In genomic region chr17:2174048-2174447, GRCh38 we compare ENCODE assay signal across 11 cellular contexts.
A peak's percentile ranks its signal among the peaks of the same experiment; 100 is the strongest.
DNase-seq lines count a peak whose midpoint lies in the region; ATAC-seq and TF ChIP-seq lines count a peak whose summit lies in the region.
"Had no signal": no experiment of that assay in that cellular context is flagged by ENCODE, and none has a peak within 500 bp of the region (broad histone marks: within the 10 kb centered on the region; RNA-seq: fewer than 3 reads in every experiment).

No MANE protein-coding gene starts in this region.

- intact Hi-C loops in lower lobe of right lung (cut with DNase I) = loop anchor here (10.0 kb wide), 1 partner anchor 51 kb away; no protein-coding TSS in a partner anchor

- H3K36me3 ChIP-seq in SJSA1 (peaks cover 12% of the 10 kb centered on the region; the same call in 1 of the 2 replicates), lower lobe of right lung (peaks cover 8% of the 10 kb centered on the region), thymus (ENCODE audit: control insufficient read depth, insufficient read depth) (peaks cover 58% of the 10 kb centered on the region)

- H3K27me3 ChIP-seq in SJSA1 (replicated peaks) = no peaks in the 10 kb centered on the region
- H3K27me3 ChIP-seq in lower lobe of right lung (ENCODE audit: low read depth) = no peaks in the 10 kb centered on the region
- H3K27me3 ChIP-seq in thymus (ENCODE audit: control insufficient read depth, insufficient read depth) = no peaks in the 10 kb centered on the region

- H3K4me3 ChIP-seq in SJSA1 (no peak overlapping the region), coronary artery (no peak overlapping the region), lower lobe of right lung (no peak overlapping the region), thymus (ENCODE audit: low read length) (no peak overlapping the region)

- H3K27ac ChIP-seq in SJSA1 (peak overlapping the region; percentile 85), coronary artery (peak overlapping the region; percentile 68 to 83), lower lobe of right lung (peak overlapping the region; percentile 74), thymus (ENCODE audit: low read depth) (peak overlapping the region; percentile 6)

- TF ChIP-seq CTCF in coronary artery (IDR thresholded peaks at IDR 0.05) (no peak), lower lobe of right lung (IDR thresholded peaks at IDR 0.05) (no peak)

- H3K4me1 ChIP-seq in SJSA1 (replicated peaks) (peaks cover 75% of the 10 kb centered on the region), lower lobe of right lung (peaks cover 74% of the 10 kb centered on the region), thymus (ENCODE audit: control insufficient read depth, insufficient read depth, low read length) (no peaks in the 10 kb centered on the region)

- 92% methylated on average over 3 of the region's 3 CpGs for WGBS in thymus

- ATAC-seq in lower lobe of right lung (no peak), GM19324 (IDR thresholded peaks at IDR 0.05; ENCODE audit: low FRiP score, unreplicated experiment) (no peak), HG02759 (IDR thresholded peaks at IDR 0.05; ENCODE audit: unreplicated experiment) (no peak)
- ATAC-seq: Panc1 had no signal

- DNase-seq in SJSA1 (ENCODE audit: low read depth in 1 of 2, low spot score in 2 of 2) (peak in 1 of 2 experiments; percentile 43), coronary artery (ENCODE audit: low spot score) (no peak), lower lobe of right lung (no peak), DMS153 (lab: John Stamatoyannopoulos, UW) (no peak)
- DNase-seq: activated CD4-positive, CD25-positive, alpha-beta regulatory T cell; effector CD4-positive, alpha-beta T cell; NCI-H187 had no signal

- no peaks in the 10 kb centered on the region for H3K9me3 ChIP-seq in SJSA1 (replicated peaks)
- no peaks in the 10 kb centered on the region for H3K9me3 ChIP-seq in lower lobe of right lung
- no peaks in the 10 kb centered on the region for H3K9me3 ChIP-seq in thymus (ENCODE audit: control insufficient read depth)

Comparison
In these comparisons a context has a peak if more than half of its experiments do, and no peak if none do; other contexts are left out.
1. H3K27ac ChIP-seq: peak in every context shown above with its lines; median percentile 85 in SJSA1; 76 in coronary artery; 74 in lower lobe of right lung; 6 in thymus.